ENCODE assay signal across 8 cellular contexts in the genomic region with DNA sequence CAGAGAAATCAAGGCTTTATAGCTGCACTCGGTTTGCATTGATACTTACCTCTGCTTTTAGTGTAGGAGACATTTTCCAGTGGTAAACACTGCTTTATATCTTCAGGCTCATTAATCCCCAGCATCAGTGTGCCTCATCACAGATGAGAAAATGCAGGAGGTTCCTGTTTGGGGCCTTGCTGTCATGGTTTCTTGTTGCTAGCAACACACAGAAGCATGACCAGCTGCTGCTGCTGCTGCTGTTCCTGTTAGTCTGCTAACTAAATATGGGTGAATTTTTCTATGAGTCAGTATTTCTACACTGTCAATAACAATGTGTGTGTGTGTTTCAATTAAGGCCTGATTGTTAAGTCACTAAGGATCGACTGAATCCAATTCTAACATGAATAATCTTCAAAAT.
A peak's percentile ranks its signal among the peaks of the same experiment; 100 is the strongest.
DNase-seq lines count a peak whose midpoint lies in the region; ATAC-seq and TF ChIP-seq lines count a peak whose summit lies in the region.

No MANE protein-coding gene starts in this region.

- intact Hi-C loops in PC-3 (cut with micrococcal nuclease): loop anchor here (5.0 kb wide), 1 partner anchor 43 kb away; no protein-coding TSS in a partner anchor
- intact Hi-C loops in naive thymus-derived CD4-positive, alpha-beta T cell (cut with micrococcal nuclease): no loop called here

- H3K36me3 ChIP-seq in PC-3 (ENCODE audit: low read depth, low read length) (no peaks in the 10 kb centered on the region), endocrine pancreas (ENCODE audit: control insufficient read depth, insufficient read depth, low read length) (no peaks in the 10 kb centered on the region)
- no peaks in the 10 kb centered on the region for H3K36me3 ChIP-seq in naive thymus-derived CD4-positive, alpha-beta T cell (ENCODE audit: control insufficient read depth in 2 of 3, insufficient read depth in 3 of 3, low read length in 3 of 3)

- H3K9me3 ChIP-seq in PC-3 (ENCODE audit: low read length) (no peaks in the 10 kb centered on the region), endocrine pancreas (ENCODE audit: control insufficient read depth, low read length) (no peaks in the 10 kb centered on the region)
- H3K9me3 ChIP-seq in naive thymus-derived CD4-positive, alpha-beta T cell (ENCODE audit: control insufficient read depth in 2 of 3, low read length in 3 of 3): no peaks in the 10 kb centered on the region

- H3K4me3 Mint-ChIP-seq in naive thymus-derived CD4-positive, alpha-beta T cell: no peak overlapping the region

- H3K27ac Mint-ChIP-seq in naive thymus-derived CD4-positive, alpha-beta T cell: no peak overlapping the region

- ATAC-seq in GM18858 (IDR thresholded peaks at IDR 0.05; ENCODE audit: unreplicated experiment) (peak; percentile 73), HG03175 (IDR thresholded peaks at IDR 0.05; ENCODE audit: unreplicated experiment) (peak; percentile 96), PC-3 (peak; percentile 79), HG03039 (IDR thresholded peaks at IDR 0.05; ENCODE audit: unreplicated experiment) (no peak)
- ATAC-seq in naive thymus-derived CD4-positive, alpha-beta T cell: peak; percentile 70

- peaks cover 0 to 5% (median 0%) of the 10 kb centered on the region in 7 donors for H3K4me1 Mint-ChIP-seq in naive thymus-derived CD4-positive, alpha-beta T cell

- peak overlapping the region; percentile 61 for H3K27ac ChIP-seq in PC-3 (ENCODE audit: low read length)
- H3K27ac ChIP-seq in naive thymus-derived CD4-positive, alpha-beta T cell (ENCODE audit: low read depth, low read length): no peak overlapping the region

- no peak overlapping the region for H2AFZ ChIP-seq in PC-3 (ENCODE audit: low read length)

- no peaks in the 10 kb centered on the region for H3K9me2 ChIP-seq in PC-3 (replicated peaks; ENCODE audit: low read length)

- H3K4me2 ChIP-seq in PC-3 (ENCODE audit: low read length): 0 out of 2 replicates have a peak overlapping the region, but pooled peaks have one; percentile 34

- H3K4me3 ChIP-seq in PC-3 (ENCODE audit: low read length): no peak overlapping the region
- peak overlapping the region; percentile 29 for H3K4me3 ChIP-seq in endocrine pancreas (ENCODE audit: control insufficient read depth, insufficient read depth, low read length)
- no peak overlapping the region for H3K4me3 ChIP-seq in naive thymus-derived CD4-positive, alpha-beta T cell (ENCODE audit: low read length)

- no peaks in the 10 kb centered on the region for H4K20me1 ChIP-seq in PC-3 (ENCODE audit: low read length)

- H3K27me3 ChIP-seq in PC-3 (ENCODE audit: low read length) (no peaks in the 10 kb centered on the region), endocrine pancreas (ENCODE audit: control insufficient read depth, insufficient read depth, low read length) (no peaks in the 10 kb centered on the region)
- no peaks in the 10 kb centered on the region for H3K27me3 ChIP-seq in naive thymus-derived CD4-positive, alpha-beta T cell (ENCODE audit: control insufficient read depth in 2 of 2, insufficient read depth in 2 of 2, low read length in 2 of 2)

- H3F3A ChIP-seq in PC-3 (ENCODE audit: low read length, unreplicated experiment): no peaks in the 10 kb centered on the region

- no peak for TF ChIP-seq CTCF in PC-3 (conservative IDR thresholded peaks at IDR 0.05; ENCODE audit: low read depth, low read length)

- H3K9ac ChIP-seq in PC-3 (ENCODE audit: low read length) (0 out of 2 replicates have a peak overlapping the region, but pooled peaks have one; percentile 6), endocrine pancreas (ENCODE audit: control insufficient read depth, insufficient read depth, low read length) (no peak overlapping the region)

- no TSS peak for BruUV-seq in PC-3 (replicated peaks; lab: Mats Ljungman, UMichigan)

- DNase-seq in AML-193 (lab: John Stamatoyannopoulos, UW): peak; percentile 13 to 24
- peak; percentile 74 for DNase-seq in PC-3
- DNase-seq in naive thymus-derived CD4-positive, alpha-beta T cell: peak in 1 of 9 donors; percentile 14
- no peak for DNase-seq in NCI-H128 (lab: John Stamatoyannopoulos, UW; ENCODE audit: unreplicated experiment)

- POLR2A ChIA-PET in PC-3 (lab: Charles Lee; ENCODE audit: unreplicated experiment): no interaction called here
- POLR2A ChIA-PET in naive thymus-derived CD4-positive, alpha-beta T cell (lab: Charles Lee): no interaction called here

- H3K79me2 ChIP-seq in PC-3 (ENCODE audit: low read length): no peaks in the 10 kb centered on the region

- H3K36me3 Mint-ChIP-seq in naive thymus-derived CD4-positive, alpha-beta T cell: peaks cover 0 to 2% (median 0%) of the 10 kb centered on the region in 5 donors

- CTCF ChIA-PET in PC-3 (lab: Charles Lee): no interaction called here
- CTCF ChIA-PET in naive thymus-derived CD4-positive, alpha-beta T cell (lab: Charles Lee): interaction anchor here (0.6 kb wide), 1 partner anchor 376 kb away, joined by 3 read pairs; no protein-coding TSS in a partner anchor

- H3K9me3 Mint-ChIP-seq in naive thymus-derived CD4-positive, alpha-beta T cell: peaks cover 0 to 2% (median 0%) of the 10 kb centered on the region in 11 donors

- peaks cover 35% of the 10 kb centered on the region for H3K4me1 ChIP-seq in PC-3 (ENCODE audit: insufficient read depth, low read length)
- H3K4me1 ChIP-seq in endocrine pancreas (ENCODE audit: control insufficient read depth, insufficient read depth, low read length): peaks cover 37% of the 10 kb centered on the region
- H3K4me1 ChIP-seq in naive thymus-derived CD4-positive, alpha-beta T cell (ENCODE audit: control insufficient read depth in 2 of 2, insufficient read depth in 2 of 2, low read length in 2 of 2): no peaks in the 10 kb centered on the region

- H3K27me3 Mint-ChIP-seq in naive thymus-derived CD4-positive, alpha-beta T cell: peaks cover 0 to 4% (median 0%) of the 10 kb centered on the region in 5 donors
